In the genomic region with DNA sequence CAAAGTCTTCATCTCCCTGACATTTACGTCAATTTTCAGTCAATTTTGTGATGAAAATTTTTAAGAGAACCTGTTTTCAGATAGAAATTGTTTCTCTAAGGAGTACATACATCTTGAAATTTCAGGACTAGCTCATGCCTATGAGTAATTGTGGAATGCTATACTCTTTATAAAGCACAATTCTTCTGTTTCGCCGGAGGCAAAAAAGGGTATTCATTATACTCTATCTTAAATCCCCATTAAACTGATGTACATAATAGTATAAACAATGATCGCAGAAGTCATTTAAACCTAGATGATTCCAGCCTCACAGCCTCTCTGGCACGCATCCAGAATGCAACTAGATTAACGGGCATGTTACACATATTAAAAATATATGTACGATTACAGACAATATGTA, we compare ENCODE assay signal across 22 cellular contexts.
"Had no signal": no experiment of that assay in that cellular context is flagged by ENCODE, and none has a peak within 500 bp of the region (broad histone marks: within the 10 kb centered on the region; RNA-seq: fewer than 3 reads in every experiment).

No MANE protein-coding gene starts in this region.

- H3K27ac Mint-ChIP-seq: activated B cell treated with CpG ODN at 0.5 μM for 24 hours; activated CD4-positive, alpha-beta T cell treated with anti-CD3 and anti-CD28 coated beads for 36 hours; activated naive CD4-positive, alpha-beta T cell treated with anti-CD3 and anti-CD28 coated beads for 36 hours; endodermal cell; nephron; type B pancreatic cell had no signal

- ATAC-seq: activated CD4-positive, alpha-beta T cell treated with anti-CD3 and anti-CD28 coated beads for 36 hours; activated T-cell treated with anti-CD3 and anti-CD28 coated beads, Interleukin-2, amount 50 U/mL, for 4 hours; heart left ventricle; left cardiac atrium; pancreas; psoas muscle had no signal

- H3K4me1 ChIP-seq: colonic mucosa, esophagus squamous epithelium, heart left ventricle, pancreas, psoas muscle, right atrium auricular region, spleen had no signal

- H3K36me3 Mint-ChIP-seq: type B pancreatic cell had no signal

- H3K9me3 Mint-ChIP-seq: activated B cell treated with CpG ODN at 0.5 μM for 24 hours; activated naive CD4-positive, alpha-beta T cell treated with anti-CD3 and anti-CD28 coated beads for 36 hours; activated T-cell treated with anti-CD3 and anti-CD28 coated beads, Interleukin-2, amount 50 U/mL, for 4 hours; nephron; type B pancreatic cell had no signal

- H3K27me3 ChIP-seq: colonic mucosa, pancreas, right atrium auricular region had no signal

- H3K27ac ChIP-seq: colonic mucosa, esophagus squamous epithelium, heart left ventricle, pancreas, psoas muscle, right atrium auricular region, spleen, thoracic aorta had no signal

- H3K36me3 ChIP-seq: colonic mucosa, esophagus squamous epithelium, heart left ventricle, pancreas, right atrium auricular region, spleen, thoracic aorta had no signal

- DNase-seq: activated B cell treated with CpG ODN at 0.5 μM for 24 hours; activated CD4-positive, alpha-beta T cell treated with anti-CD3 and anti-CD28 coated beads for 36 hours; activated CD4-positive, alpha-beta T cell treated with anti-CD3 and anti-CD28 coated beads, Interleukin-2, amount 50 U/mL, for 4 hours; activated CD8-positive, alpha-beta memory T cell treated with anti-CD3 and anti-CD28 coated beads, Interleukin-2, amount 50 U/mL, for 48 hours; activated naive CD4-positive, alpha-beta T cell treated with anti-CD3 and anti-CD28 coated beads for 36 hours; activated T-cell treated with anti-CD3 and anti-CD28 coated beads, Interleukin-2, amount 50 U/mL, for 4 hours; colonic mucosa; endodermal cell; esophagus squamous epithelium; heart left ventricle; islet precursor cell; left cardiac atrium; pancreas; psoas muscle; spleen; stimulated activated CD4-positive, alpha-beta T cell treated with anti-CD3 and anti-CD28 coated beads, Interleukin-4, amount 100 ng/mL, for 1 hour; stimulated activated naive CD4-positive, alpha-beta T cell treated with Interleukin-2 at 50 U/mL for 16 hours; T1000 had no signal

- H3K4me3 ChIP-seq: colonic mucosa, esophagus squamous epithelium, heart left ventricle, pancreas, psoas muscle, right atrium auricular region, spleen, thoracic aorta had no signal

- H3K9me3 ChIP-seq: colonic mucosa, esophagus squamous epithelium, heart left ventricle, pancreas, psoas muscle, right atrium auricular region, thoracic aorta had no signal
